17 cellular contexts compared by ENCODE assay signal in genomic region chr14:73817020-73817419, GRCh38. TPM values are rescaled to one million over a fixed set of nuclear protein-coding genes. Genes with fewer than 3 reads are reported as not detected.
DNase-seq lines count a peak whose midpoint lies in the region; ATAC-seq, FAIRE-seq and TF ChIP-seq lines count a peak whose summit lies in the region.
"Had no signal": no experiment of that assay in that cellular context is flagged by ENCODE, and none has a peak within 500 bp of the region (broad histone marks: within the 10 kb centered on the region; RNA-seq: fewer than 3 reads in every experiment).

No MANE protein-coding gene starts in this region.

- intact Hi-C loops in K562 (cut with micrococcal nuclease): no loop called here
- intact Hi-C loops in spleen (cut with DNase I; ENCODE audit: low total_unique reads): no loop called here

- H3K9me3 ChIP-seq in T-helper 17 cell (ENCODE audit: control insufficient read depth, low read length, poor library complexity, severe bottlenecking) (no peaks in the 10 kb centered on the region), K562 (replicated peaks; ENCODE audit: control insufficient read depth, insufficient read depth, low read depth, low read length) (no peaks in the 10 kb centered on the region), muscle layer of colon (ENCODE audit: low read length) (no peaks in the 10 kb centered on the region), spleen (no peaks in the 10 kb centered on the region)
- H3K9me3 ChIP-seq: BLaER1 treated with 17β-estradiol and CSF1 and Interleukin-3, amounts not matched to agents 10 nM and 100 nM had no signal

- H4K20me1 ChIP-seq in K562 (replicated peaks; ENCODE audit: control insufficient read depth, insufficient read depth, low read length): no peaks in the 10 kb centered on the region; the same call in 1 of the 2 replicates
- H4K20me1 ChIP-seq: BLaER1 treated with 17β-estradiol and CSF1 and Interleukin-3, amounts not matched to agents 10 nM and 100 nM had no signal

- WGBS in K562 (ENCODE audit: insufficient coverage, low coverage, missing lambda C conversion rate): 66% methylated on average over 5 of the region's 5 CpGs
- WGBS in spleen, 5 donors: 90 to 96% (median 96%) methylated on average over 5 of the region's 5 CpGs

- DNase-seq in T-helper 17 cell (no peak), K562 (ENCODE audit: extremely low read depth in 1 of 4, low spot score in 3 of 4) (no peak), spleen (peak; percentile 27), NCI-H748 treated with DMSO at 0.1 percent for 48 hours (lab: John Stamatoyannopoulos, UW) (no peak)
- DNase-seq in stimulated activated CD4-positive, alpha-beta T cell treated with anti-CD3 and anti-CD28 coated beads, Interleukin-1b, Interleukin-23, amount 100 ng/mL, for 48 hours: no peak
- DNase-seq: Calu3; CD8-positive, alpha-beta T cell; DMS79 treated with DMSO at 0.1 percent for 48 hours; GF-D8; H9 had no signal

- peaks cover 2% of the 10 kb centered on the region for H3K4me1 Mint-ChIP-seq in T-helper 17 cell
- H3K4me1 Mint-ChIP-seq: H9 had no signal

- peaks cover 0 to 8% of the 10 kb centered on the region in 2 experiments; a peak in 3 of 5 replicates for H3K4me1 ChIP-seq in K562 (replicated peaks in 1 of 2; ENCODE audit: control insufficient read depth in 2 of 2, insufficient read depth in 2 of 2, low read length in 2 of 2)
- no peaks in the 10 kb centered on the region for H3K4me1 ChIP-seq in muscle layer of colon (ENCODE audit: insufficient read depth, low read length)
- H3K4me1 ChIP-seq in spleen: no peaks in the 10 kb centered on the region

- no peak for TF ChIP-seq CTCF in K562 (IDR thresholded peaks at IDR 0.05 in 2 of 3, conservative IDR thresholded peaks at IDR 0.05 in 1 of 3; ENCODE audit: insufficient read depth in 2 of 3, low read depth in 1 of 3, low read length in 3 of 3)
- TF ChIP-seq CTCF in spleen (IDR thresholded peaks at IDR 0.05 in 8 of 11, conservative IDR thresholded peaks at IDR 0.05 in 3 of 11): no peak

- H3K27ac ChIP-seq in K562 (ENCODE audit: extremely low read depth, low read depth, low read length) (no peak overlapping the region), muscle layer of colon (ENCODE audit: low read depth, low read length) (peak overlapping the region; percentile 14), spleen (no peak overlapping the region)
- H3K27ac ChIP-seq: BLaER1 treated with 17β-estradiol and CSF1 and Interleukin-3, amounts not matched to agents 10 nM and 100 nM; HL-60 had no signal

- no peaks in the 10 kb centered on the region for H3K79me2 ChIP-seq in K562 (ENCODE audit: control insufficient read depth, insufficient read depth, low read length)

- POLR2A ChIA-PET in K562 (lab: Yijun Ruan, JAX): interaction anchor here (0.7 to 1.7 kb wide), 6 partner anchors 9 to 103 kb away, joined by 3 to 6 read pairs (median 4); no protein-coding TSS in a partner anchor

- TF ChIP-seq RAD21 in K562 (CRISPR knock-in tag; conservative IDR thresholded peaks at IDR 0.05 in 1 of 2, IDR thresholded peaks at IDR 0.05 in 1 of 2): no peak

- H3K36me3 ChIP-seq in K562 (ENCODE audit: control insufficient read depth, insufficient read depth, low read length): no peaks in the 10 kb centered on the region
- H3K36me3 ChIP-seq in muscle layer of colon (ENCODE audit: insufficient read depth, low read length): no peaks in the 10 kb centered on the region
- H3K36me3 ChIP-seq in spleen: no peaks in the 10 kb centered on the region
- H3K36me3 ChIP-seq: BLaER1 treated with 17β-estradiol and CSF1 and Interleukin-3, amounts not matched to agents 10 nM and 100 nM had no signal

- FAIRE-seq in K562 (lab: Jason Lieb, UNC): no peak
- FAIRE-seq: GM12878, GM19239, H1 had no signal

- H3K9me1 ChIP-seq in K562 (ENCODE audit: control insufficient read depth, insufficient read depth, low read length): no peaks in the 10 kb centered on the region

- CTCF ChIA-PET in K562 (lab: Yijun Ruan, JAX; ENCODE audit: low intra/inter-chr PET ratio): no interaction called here

- TF ChIP-seq EP300 in K562 (IDR thresholded peaks at IDR 0.05; ENCODE audit: low read length): no peak

- H3K4me3 Mint-ChIP-seq in T-helper 17 cell: no peak overlapping the region
- H3K4me3 Mint-ChIP-seq: B cell; CD8-positive, alpha-beta T cell; H9 had no signal

- H3K9ac ChIP-seq in K562 (ENCODE audit: insufficient read depth in 1 of 2, low read depth in 2 of 2, low read length in 2 of 2): no peak overlapping the region
- no peak overlapping the region for H3K9ac ChIP-seq in muscle layer of colon (ENCODE audit: low read length)
- H3K9ac ChIP-seq: BLaER1 treated with 17β-estradiol and CSF1 and Interleukin-3, amounts not matched to agents 10 nM and 100 nM had no signal

- no peaks in the 10 kb centered on the region for H3K27me3 Mint-ChIP-seq in T-helper 17 cell
- H3K27me3 Mint-ChIP-seq: B cell had no signal

- BruUV-seq in K562 (replicated peaks; lab: Mats Ljungman, UMichigan): no TSS peak

- in situ Hi-C loops in K562 (cut with MboI): no loop called here

- H3K4me2 ChIP-seq in K562 (ENCODE audit: insufficient read depth, low read length): 0 out of 2 replicates have a peak overlapping the region, but pooled peaks have one; percentile 0

- H2AFZ ChIP-seq in K562 (ENCODE audit: low read depth, low read length): 0 out of 2 replicates have a peak overlapping the region, but pooled peaks have one; percentile 68

- TF ChIP-seq POLR2A in K562 (conservative IDR thresholded peaks at IDR 0.05) (no peak), spleen (IDR thresholded peaks at IDR 0.05) (no peak)

- H3K36me3 Mint-ChIP-seq in T-helper 17 cell (ENCODE audit: low read depth): no peaks in the 10 kb centered on the region
- H3K36me3 Mint-ChIP-seq: CD8-positive, alpha-beta T cell had no signal

- H3K4me3 ChIP-seq in K562: no peak overlapping the region
- H3K4me3 ChIP-seq in muscle layer of colon (ENCODE audit: low read depth in 1 of 2, low read length in 2 of 2): no peak overlapping the region
- no peak overlapping the region for H3K4me3 ChIP-seq in spleen
- H3K4me3 ChIP-seq: BLaER1 treated with 17β-estradiol and CSF1 and Interleukin-3, amounts not matched to agents 10 nM and 100 nM; GM12878 had no signal

- no peak for ATAC-seq in T-helper 17 cell
- peak; percentile 53 for ATAC-seq in K562
- ATAC-seq: CD8-positive, alpha-beta T cell; GM12878 had no signal

- no peaks in the 10 kb centered on the region for H3K27me3 ChIP-seq in K562 (ENCODE audit: control insufficient read depth in 2 of 2, insufficient read depth in 2 of 2, low read length in 2 of 2)
- H3K27me3 ChIP-seq in muscle layer of colon (ENCODE audit: control insufficient read depth in 1 of 2, insufficient read depth in 2 of 2, low read length in 2 of 2): no peaks in the 10 kb centered on the region
- no peaks in the 10 kb centered on the region for H3K27me3 ChIP-seq in spleen (replicated peaks in 1 of 7)
- H3K27me3 ChIP-seq: BLaER1 treated with 17β-estradiol and CSF1 and Interleukin-3, amounts not matched to agents 10 nM and 100 nM had no signal

- peak overlapping the region; percentile 9 for H3K27ac Mint-ChIP-seq in T-helper 17 cell
- H3K27ac Mint-ChIP-seq: B cell; CD8-positive, alpha-beta T cell; H9 had no signal

TF ChIP-seq in K562, 482 proteins besides CTCF, POLR2A, EP300 and RAD21:
- no peak for TF ChIP-seq NR2C1 (IDR thresholded peaks at IDR 0.05)
- no peak for TF ChIP-seq NR2C1 (tag; IDR thresholded peaks at IDR 0.05)
- TF ChIP-seq ELF4 (CRISPR knock-in tag; IDR thresholded peaks at IDR 0.05): no peak
- TF ChIP-seq GMEB1 (CRISPR knock-in tag; IDR thresholded peaks at IDR 0.05): no peak
- peak; percentile 94 for TF ChIP-seq ZKSCAN1 (IDR thresholded peaks at IDR 0.05; ENCODE audit: low read depth, low read length)
TF ChIP-seq in K562: peak in this region for 1.

RNA-seq across cellular contexts. Expression of gene PTGR2, which starts 34.6 kb away (rescaled TPM):
- total RNA-seq in T-helper 17 cell (1 to 10 TPM; 1.3 to 1.4 TPM), K562 (2014; rRNA removed) (5.2 and 7.4 TPM in 2 replicates), K562 (2014; rRNA removed; fragmentation: Illumina TruSeq; extraction: Trizol) (11.0 and 11.1 TPM in 2 replicates), K562 (2015; rRNA removed; fragmentation: Illumina TruSeq; extraction: Trizol) (8.6 and 9.6 TPM in 2 replicates), K562 (2021) (8.8 and 9.4 TPM in 2 replicates), spleen (1 to 10 TPM; 3.4 to 8.6 (median 6.3) TPM)
- total RNA-seq in K562 (2011; cell fraction: chromatin; rRNA removed; ENCODE audit: low replicate concordance): 17.5 and 53.7 TPM in 2 replicates
- 9.3 and 11.4 TPM in 2 replicates for total RNA-seq in K562 (2011; cell fraction: nucleolus; rRNA removed)
- total RNA-seq in K562 (2011; cell fraction: nucleoplasm; rRNA removed): 25.7 and 35.0 TPM in 2 replicates
- polyA plus RNA-seq in K562 (2011; rRNA removed) (15.9 and 23.0 TPM in 2 replicates), K562 (2014; fragmentation: Illumina TruSeq; extraction: Trizol) (16.8 and 17.5 TPM in 2 replicates), K562 (2014; fragmentation: Nextera tagmentation; extraction: Ambion mirVana) (10 to 100 TPM; 13.0 to 20.1 TPM), K562 (2014; rRNA removed) (12.2 and 13.0 TPM in 2 replicates), spleen (1 to 10 TPM; 2.2 to 3.6 (median 3.3) TPM)
- 2.3 and 4.8 TPM in 2 replicates for polyA plus RNA-seq in K562 (2011; cell fraction: cytosol; rRNA removed)
- 8.3 and 14.0 TPM in 2 replicates for polyA plus RNA-seq in K562 (2011; cell fraction: nucleus; rRNA removed)
- polyA plus RNA-seq in K562 (2012): 7.3 and 8.6 TPM in 2 replicates
- 14.2 and 15.6 TPM in 2 replicates for polyA minus RNA-seq in K562 (2011; rRNA and poly(A)+ RNA removed)
- 3.5 and 3.9 TPM in 2 replicates for polyA minus RNA-seq in K562 (2011; cell fraction: cytosol; rRNA and poly(A)+ RNA removed)
- polyA minus RNA-seq in K562 (2011; cell fraction: nucleus; rRNA and poly(A)+ RNA removed): 6.3 and 10.4 TPM in 2 replicates
